ENCODE assay signal across 14 cellular contexts in the genomic region with DNA sequence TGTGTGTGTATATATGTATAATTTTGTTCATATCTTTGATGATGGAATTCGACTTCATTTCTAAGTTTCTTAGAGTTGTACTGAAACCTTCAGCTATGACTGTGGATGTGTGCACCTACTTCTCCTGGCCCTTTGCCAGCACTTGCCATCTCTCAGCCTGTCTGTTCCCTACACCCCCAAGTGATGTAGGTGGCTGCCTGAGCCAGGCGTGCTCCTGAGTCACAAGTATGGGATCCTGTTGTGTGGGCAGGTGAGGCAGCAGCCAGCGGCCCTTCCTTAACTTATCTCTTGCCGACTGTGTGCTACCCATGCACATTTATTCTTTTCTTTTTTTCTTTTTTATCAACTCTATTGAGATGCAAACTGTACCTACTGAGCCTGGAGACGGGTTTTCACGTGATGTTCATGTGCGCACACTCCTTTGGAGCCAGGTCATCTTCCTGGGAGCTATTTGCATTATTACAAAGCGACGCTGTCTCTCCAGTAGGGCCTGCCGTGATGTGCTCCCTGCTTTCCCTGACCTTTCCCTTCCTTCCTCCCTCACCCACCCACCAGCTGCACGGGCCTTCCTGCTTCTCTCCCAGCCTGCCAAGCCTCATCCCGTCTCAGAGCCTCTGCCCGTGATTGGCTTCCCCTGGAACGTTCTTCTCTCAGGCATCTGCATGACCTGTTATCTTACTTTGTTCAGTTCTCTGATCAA. TPM values are rescaled to one million over a fixed set of nuclear protein-coding genes. Genes with fewer than 3 reads are reported as not detected.
A peak's percentile ranks its signal among the peaks of the same experiment; 100 is the strongest.
DNase-seq lines count a peak whose midpoint lies in the region; ATAC-seq and TF ChIP-seq lines count a peak whose summit lies in the region.
"Had no signal": no experiment of that assay in that cellular context is flagged by ENCODE, and none has a peak within 500 bp of the region (broad histone marks: within the 10 kb centered on the region; RNA-seq: fewer than 3 reads in every experiment).

No MANE protein-coding gene starts in this region.

- H3K27ac Mint-ChIP-seq in GM23338: peak overlapping the region; percentile 11; the same call in 1 of the 2 replicates
- no peak overlapping the region for H3K27ac Mint-ChIP-seq in activated naive CD4-positive, alpha-beta T cell treated with anti-CD3 and anti-CD28 coated beads, Interleukin-2, amount 50 U/mL, for 72 hours
- H3K27ac Mint-ChIP-seq: activated naive CD8-positive, alpha-beta T cell treated with anti-CD3 and anti-CD28 coated beads, Interleukin-2, amount 10 ng/mL, durations not matched to agents 7 days and 5 days had no signal

- 0 out of 2 replicates have a peak overlapping the region, but pooled peaks have one; percentile 26 for H3K4me2 ChIP-seq in GM23338
- no peak overlapping the region for H3K4me2 ChIP-seq in neuronal stem cell (ENCODE audit: insufficient read depth, low read length, poor library complexity, severe bottlenecking)

- H3F3A ChIP-seq in GM23338 (replicated peaks; ENCODE audit: low read depth): no peaks in the 10 kb centered on the region

- peaks cover 5% of the 10 kb centered on the region for H3K27me3 Mint-ChIP-seq in GM23338 (ENCODE audit: insufficient read depth, low read depth, poor library complexity)

- H2AFZ ChIP-seq in GM23338: peak overlapping the region; percentile 90
- H2AFZ ChIP-seq in neuronal stem cell (ENCODE audit: low read length): peak overlapping the region; percentile 71

- no peaks in the 10 kb centered on the region for H3K79me1 ChIP-seq in neuronal stem cell (ENCODE audit: low read depth, low read length)

- no peak overlapping the region for H2BK15ac ChIP-seq in neuronal stem cell (ENCODE audit: low read length)

- H3K9me3 Mint-ChIP-seq in GM23338: no peaks in the 10 kb centered on the region
- H3K9me3 Mint-ChIP-seq in activated naive CD4-positive, alpha-beta T cell treated with anti-CD3 and anti-CD28 coated beads, Interleukin-2, amount 50 U/mL, for 72 hours: no peaks in the 10 kb centered on the region
- H3K9me3 Mint-ChIP-seq: activated naive CD8-positive, alpha-beta T cell treated with anti-CD3 and anti-CD28 coated beads, Interleukin-2, amount 10 ng/mL, durations not matched to agents 7 days and 5 days had no signal

- H3K14ac ChIP-seq in neuronal stem cell (ENCODE audit: low read length): no peak overlapping the region

- peak; percentile 83 for ATAC-seq in GM23338
- peak; percentile 56 to 95 for ATAC-seq in activated naive CD4-positive, alpha-beta T cell treated with anti-CD3 and anti-CD28 coated beads, Interleukin-2, amount 50 U/mL, for 72 hours
- ATAC-seq: left lobe of liver had no signal

- H3K36me3 Mint-ChIP-seq in GM23338 (ENCODE audit: low read depth): no peaks in the 10 kb centered on the region
- no peaks in the 10 kb centered on the region for H3K36me3 Mint-ChIP-seq in activated naive CD4-positive, alpha-beta T cell treated with anti-CD3 and anti-CD28 coated beads, Interleukin-2, amount 50 U/mL, for 72 hours
- H3K36me3 Mint-ChIP-seq: activated naive CD8-positive, alpha-beta T cell treated with anti-CD3 and anti-CD28 coated beads, Interleukin-2, amount 10 ng/mL, durations not matched to agents 7 days and 5 days had no signal

- H4K20me1 ChIP-seq in GM23338 (replicated peaks; ENCODE audit: insufficient read depth): no peaks in the 10 kb centered on the region

- H3K27me3 ChIP-seq in GM23338 (ENCODE audit: insufficient read depth) (no peaks in the 10 kb centered on the region), neuronal stem cell (ENCODE audit: control insufficient read depth in 3 of 3, insufficient read depth in 3 of 3, low read depth in 1 of 3, low read length in 3 of 3) (no peaks in the 10 kb centered on the region)

- H3K4me1 ChIP-seq in GM23338 (ENCODE audit: insufficient read depth) (peaks cover 5% of the 10 kb centered on the region; the same call in 1 of the 2 replicates), neuronal stem cell (ENCODE audit: control insufficient read depth in 2 of 2, insufficient read depth in 1 of 2, low read depth in 1 of 2, low read length in 2 of 2) (peaks cover 0 to 3% of the 10 kb centered on the region in 2 donors)

- peak overlapping the region; percentile 83 for H4K8ac ChIP-seq in neuronal stem cell (ENCODE audit: low read depth, low read length)

- no peak overlapping the region for H3K23ac ChIP-seq in neuronal stem cell (ENCODE audit: low read depth, low read length, poor library complexity)

- TF ChIP-seq CTCF in GM23338 (conservative IDR thresholded peaks at IDR 0.05; ENCODE audit: low read depth in 2 of 2): no peak
- no peak for TF ChIP-seq CTCF in GM20000 (IDR thresholded peaks at IDR 0.05; ENCODE audit: extremely low read depth, missing control alignments)

- DNase-seq in NCI-H2171 treated with DMSO at 0.1 percent for 48 hours (lab: John Stamatoyannopoulos, UW) (peak; percentile 7), NCI-H2171 (lab: John Stamatoyannopoulos, UW) (no peak), GM23338 (ENCODE audit: low spot score) (peak; percentile 26), neuronal stem cell (ENCODE audit: low spot score) (no peak), T-helper 9 cell (no peak), GM20000 (ENCODE audit: low spot score) (no peak), NCI-H446 (lab: John Stamatoyannopoulos, UW) (no peak)
- DNase-seq in activated naive CD4-positive, alpha-beta T cell treated with anti-CD3 and anti-CD28 coated beads, Interleukin-2, amount 50 U/mL, for 72 hours (ENCODE audit: low spot score in 2 of 2): peak in 1 of 2 donors; percentile 48
- DNase-seq: activated naive CD8-positive, alpha-beta T cell treated with anti-CD3 and anti-CD28 coated beads, Interleukin-2, amount 10 ng/mL, durations not matched to agents 7 days and 5 days had no signal

- H3K18ac ChIP-seq in neuronal stem cell (ENCODE audit: low read length): peak overlapping the region; percentile 42

- H3K9me3 ChIP-seq in neuronal stem cell (replicated peaks in 1 of 2; ENCODE audit: control insufficient read depth in 2 of 2, insufficient read depth in 1 of 2, low read depth in 1 of 2, low read length in 2 of 2): no peaks in the 10 kb centered on the region

- no peak overlapping the region for H4K91ac ChIP-seq in neuronal stem cell (ENCODE audit: low read depth, low read length, poor library complexity)

- H3K79me2 ChIP-seq in GM23338 (replicated peaks; ENCODE audit: insufficient read depth): no peaks in the 10 kb centered on the region

- no peak overlapping the region for H2BK5ac ChIP-seq in neuronal stem cell (ENCODE audit: low read length)

- H2AK5ac ChIP-seq in neuronal stem cell (ENCODE audit: low read depth, low read length): no peak overlapping the region

- H3K36me3 ChIP-seq in GM23338 (ENCODE audit: insufficient read depth) (no peaks in the 10 kb centered on the region), neuronal stem cell (replicated peaks in 1 of 2; ENCODE audit: control insufficient read depth in 2 of 2, insufficient read depth in 2 of 2, low read length in 2 of 2) (no peaks in the 10 kb centered on the region)

- peaks cover 14% of the 10 kb centered on the region; the same call in 2 of the 3 replicates for H3K4me1 Mint-ChIP-seq in GM23338

- H3K4me3 ChIP-seq in GM23338 (no peak overlapping the region), neuronal stem cell (ENCODE audit: low read length in 2 of 2) (no peak overlapping the region)

- H3K9me2 ChIP-seq in GM23338 (ENCODE audit: insufficient read depth): no peaks in the 10 kb centered on the region

- H3K4ac ChIP-seq in neuronal stem cell (ENCODE audit: low read length): no peak overlapping the region

- H2BK120ac ChIP-seq in neuronal stem cell (ENCODE audit: low read depth, low read length): no peak overlapping the region

- no peak overlapping the region for H2BK12ac ChIP-seq in neuronal stem cell (ENCODE audit: low read length)

- H3K27ac ChIP-seq in GM23338 (ENCODE audit: low read depth) (no peak overlapping the region), neuronal stem cell (replicated peaks; ENCODE audit: low read length) (no peak overlapping the region)

- no CpG with 5 or more reads among the region's 14 CpGs for WGBS in neuronal stem cell (ENCODE audit: extremely low coverage in 2 of 2, insufficient read length in 2 of 2, insufficient replicate concordance in 1 of 2), 2 donors

- no peak overlapping the region for H3K4me3 Mint-ChIP-seq in GM23338
- H3K4me3 Mint-ChIP-seq: activated naive CD8-positive, alpha-beta T cell treated with anti-CD3 and anti-CD28 coated beads, Interleukin-2, amount 10 ng/mL, durations not matched to agents 7 days and 5 days had no signal

- H3K9ac ChIP-seq in neuronal stem cell (ENCODE audit: low read depth, low read length, poor library complexity): no peak overlapping the region

TF ChIP-seq in GM23338, 12 proteins besides CTCF, POLR2A, EP300 and RAD21:
- TF ChIP-seq NANOG (IDR thresholded peaks at IDR 0.05; ENCODE audit: borderline replicate concordance) (no peak), EZH2 (IDR thresholded peaks at IDR 0.05; ENCODE audit: low read depth, unreplicated experiment) (no peak), STAT1 (IDR thresholded peaks at IDR 0.05; ENCODE audit: unreplicated experiment) (no peak)

RNA-seq across cellular contexts. Expression of a gene that starts 31.3 kb away (rescaled TPM):
- 23.0 and 33.6 TPM in 2 replicates for total RNA-seq in GM23338 (2014; rRNA removed; shearing (Covaris generic))
- 14.5 and 16.1 TPM in 2 replicates for polyA plus RNA-seq in GM23338 (2016; fragmentation: Nextera tagmentation; extraction: Ambion mirVana)
- 10 to 100 TPM; 13.0 to 22.6 TPM for total RNA-seq in activated naive CD4-positive, alpha-beta T cell treated with anti-CD3 and anti-CD28 coated beads, Interleukin-2, amount 50 U/mL, for 72 hours
- polyA plus RNA-seq in neuronal stem cell (2013, experiment 1 of 2): 42.7 TPM
- 44.7 TPM for polyA plus RNA-seq in neuronal stem cell (2013, experiment 2 of 2)

RNA-seq across cellular contexts. Expression of a gene that starts 37.9 kb away (rescaled TPM):
- not detected in 2 replicates for total RNA-seq in GM23338 (2014; rRNA removed; shearing (Covaris generic))
- polyA plus RNA-seq in GM23338 (2016; fragmentation: Nextera tagmentation; extraction: Ambion mirVana): 0.78 TPM in 1 of 2 replicates, not detected in the other
- total RNA-seq in activated naive CD4-positive, alpha-beta T cell treated with anti-CD3 and anti-CD28 coated beads, Interleukin-2, amount 50 U/mL, for 72 hours: not detected
- polyA plus RNA-seq in neuronal stem cell (2013, experiment 1 of 2): not detected
- polyA plus RNA-seq in neuronal stem cell (2013, experiment 2 of 2): not detected
- total RNA-seq: A673; activated naive CD8-positive, alpha-beta T cell treated with anti-CD3 and anti-CD28 coated beads, Interleukin-2, amount 10 ng/mL, durations not matched to agents 7 days and 5 days; dermis microvascular lymphatic vessel endothelial cell; HT1080; left lobe of liver had no signal
- polyA plus RNA-seq: neural cell had no signal

Comparison
In these comparisons a context has a peak if more than half of its experiments do, and no peak if none do; other contexts are left out.
1. DNase-seq: peak in NCI-H2171 treated with DMSO at 0.1 percent for 48 hours (single experiment) and GM23338 (single experiment); none in NCI-H2171 (single experiment), neuronal stem cell (single experiment), T-helper 9 cell (single experiment), GM20000 (single experiment) and NCI-H446 (0 of 2).